1 cellular context compared by ENCODE assay signal in the genomic region with DNA sequence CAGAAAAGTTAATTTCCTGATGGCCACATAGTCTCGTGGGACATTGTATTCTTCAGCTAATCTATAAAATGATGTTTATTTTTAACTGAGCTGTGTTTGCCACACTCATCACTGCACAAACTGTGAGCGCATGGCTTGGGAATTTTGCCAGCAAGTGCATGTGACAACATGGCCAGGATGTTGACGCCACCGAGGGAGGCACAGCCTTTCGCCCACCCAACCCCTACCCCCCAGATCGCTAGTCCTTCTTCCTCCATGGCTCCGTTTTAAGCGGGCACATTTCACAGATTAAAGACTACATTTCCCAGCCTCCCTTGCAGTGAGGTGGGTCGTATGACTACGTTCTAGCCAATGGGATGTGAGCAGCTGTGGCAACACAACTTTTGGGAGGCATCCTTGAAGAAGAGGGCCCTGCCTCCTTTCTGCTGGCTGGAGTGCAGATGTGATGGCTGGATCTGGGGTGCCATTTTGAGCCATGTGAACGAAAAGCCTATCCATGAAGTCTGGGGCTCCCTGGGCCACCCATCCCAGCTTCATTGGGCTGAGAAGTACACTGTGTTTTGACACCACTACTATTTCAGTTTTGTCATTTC.
TF ChIP-seq lines count a peak whose summit lies in the region.

No MANE protein-coding gene starts in this region.

TF ChIP-seq in GM23338, 12 proteins besides CTCF, POLR2A, EP300 and RAD21 (continued from another document):
- TF ChIP-seq, protein P1, sequence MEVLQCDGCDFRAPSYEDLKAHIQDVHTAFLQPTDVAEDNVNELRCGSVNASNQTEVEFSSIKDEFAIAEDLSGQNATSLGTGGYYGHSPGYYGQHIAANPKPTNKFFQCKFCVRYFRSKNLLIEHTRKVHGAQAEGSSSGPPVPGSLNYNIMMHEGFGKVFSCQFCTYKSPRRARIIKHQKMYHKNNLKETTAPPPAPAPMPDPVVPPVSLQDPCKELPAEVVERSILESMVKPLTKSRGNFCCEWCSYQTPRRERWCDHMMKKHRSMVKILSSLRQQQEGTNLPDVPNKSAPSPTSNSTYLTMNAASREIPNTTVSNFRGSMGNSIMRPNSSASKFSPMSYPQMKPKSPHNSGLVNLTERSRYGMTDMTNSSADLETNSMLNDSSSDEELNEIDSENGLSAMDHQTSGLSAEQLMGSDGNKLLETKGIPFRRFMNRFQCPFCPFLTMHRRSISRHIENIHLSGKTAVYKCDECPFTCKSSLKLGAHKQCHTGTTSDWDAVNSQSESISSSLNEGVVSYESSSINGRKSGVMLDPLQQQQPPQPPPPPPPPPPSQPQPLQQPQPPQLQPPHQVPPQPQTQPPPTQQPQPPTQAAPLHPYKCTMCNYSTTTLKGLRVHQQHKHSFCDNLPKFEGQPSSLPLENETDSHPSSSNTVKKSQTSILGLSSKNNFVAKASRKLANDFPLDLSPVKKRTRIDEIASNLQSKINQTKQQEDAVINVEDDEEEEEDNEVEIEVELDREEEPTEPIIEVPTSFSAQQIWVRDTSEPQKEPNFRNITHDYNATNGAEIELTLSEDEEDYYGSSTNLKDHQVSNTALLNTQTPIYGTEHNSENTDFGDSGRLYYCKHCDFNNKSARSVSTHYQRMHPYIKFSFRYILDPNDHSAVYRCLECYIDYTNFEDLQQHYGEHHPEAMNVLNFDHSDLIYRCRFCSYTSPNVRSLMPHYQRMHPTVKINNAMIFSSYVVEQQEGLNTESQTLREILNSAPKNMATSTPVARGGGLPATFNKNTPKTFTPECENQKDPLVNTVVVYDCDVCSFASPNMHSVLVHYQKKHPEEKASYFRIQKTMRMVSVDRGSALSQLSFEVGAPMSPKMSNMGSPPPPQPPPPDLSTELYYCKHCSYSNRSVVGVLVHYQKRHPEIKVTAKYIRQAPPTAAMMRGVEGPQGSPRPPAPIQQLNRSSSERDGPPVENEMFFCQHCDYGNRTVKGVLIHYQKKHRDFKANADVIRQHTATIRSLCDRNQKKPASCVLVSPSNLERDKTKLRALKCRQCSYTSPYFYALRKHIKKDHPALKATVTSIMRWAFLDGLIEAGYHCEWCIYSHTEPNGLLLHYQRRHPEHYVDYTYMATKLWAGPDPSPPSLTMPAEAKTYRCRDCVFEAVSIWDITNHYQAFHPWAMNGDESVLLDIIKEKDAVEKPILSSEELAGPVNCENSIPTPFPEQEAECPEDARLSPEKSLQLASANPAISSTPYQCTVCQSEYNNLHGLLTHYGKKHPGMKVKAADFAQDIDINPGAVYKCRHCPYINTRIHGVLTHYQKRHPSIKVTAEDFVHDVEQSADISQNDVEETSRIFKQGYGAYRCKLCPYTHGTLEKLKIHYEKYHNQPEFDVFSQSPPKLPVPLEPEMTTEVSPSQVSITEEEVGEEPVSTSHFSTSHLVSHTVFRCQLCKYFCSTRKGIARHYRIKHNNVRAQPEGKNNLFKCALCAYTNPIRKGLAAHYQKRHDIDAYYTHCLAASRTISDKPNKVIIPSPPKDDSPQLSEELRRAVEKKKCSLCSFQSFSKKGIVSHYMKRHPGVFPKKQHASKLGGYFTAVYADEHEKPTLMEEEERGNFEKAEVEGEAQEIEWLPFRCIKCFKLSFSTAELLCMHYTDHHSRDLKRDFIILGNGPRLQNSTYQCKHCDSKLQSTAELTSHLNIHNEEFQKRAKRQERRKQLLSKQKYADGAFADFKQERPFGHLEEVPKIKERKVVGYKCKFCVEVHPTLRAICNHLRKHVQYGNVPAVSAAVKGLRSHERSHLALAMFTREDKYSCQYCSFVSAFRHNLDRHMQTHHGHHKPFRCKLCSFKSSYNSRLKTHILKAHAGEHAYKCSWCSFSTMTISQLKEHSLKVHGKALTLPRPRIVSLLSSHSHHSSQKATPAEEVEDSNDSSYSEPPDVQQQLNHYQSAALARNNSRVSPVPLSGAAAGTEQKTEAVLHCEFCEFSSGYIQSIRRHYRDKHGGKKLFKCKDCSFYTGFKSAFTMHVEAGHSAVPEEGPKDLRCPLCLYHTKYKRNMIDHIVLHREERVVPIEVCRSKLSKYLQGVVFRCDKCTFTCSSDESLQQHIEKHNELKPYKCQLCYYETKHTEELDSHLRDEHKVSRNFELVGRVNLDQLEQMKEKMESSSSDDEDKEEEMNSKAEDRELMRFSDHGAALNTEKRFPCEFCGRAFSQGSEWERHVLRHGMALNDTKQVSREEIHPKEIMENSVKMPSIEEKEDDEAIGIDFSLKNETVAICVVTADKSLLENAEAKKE (CRISPR knock-in tag; IDR thresholded peaks at IDR 0.05), result no peak
- TF ChIP-seq, protein P2, sequence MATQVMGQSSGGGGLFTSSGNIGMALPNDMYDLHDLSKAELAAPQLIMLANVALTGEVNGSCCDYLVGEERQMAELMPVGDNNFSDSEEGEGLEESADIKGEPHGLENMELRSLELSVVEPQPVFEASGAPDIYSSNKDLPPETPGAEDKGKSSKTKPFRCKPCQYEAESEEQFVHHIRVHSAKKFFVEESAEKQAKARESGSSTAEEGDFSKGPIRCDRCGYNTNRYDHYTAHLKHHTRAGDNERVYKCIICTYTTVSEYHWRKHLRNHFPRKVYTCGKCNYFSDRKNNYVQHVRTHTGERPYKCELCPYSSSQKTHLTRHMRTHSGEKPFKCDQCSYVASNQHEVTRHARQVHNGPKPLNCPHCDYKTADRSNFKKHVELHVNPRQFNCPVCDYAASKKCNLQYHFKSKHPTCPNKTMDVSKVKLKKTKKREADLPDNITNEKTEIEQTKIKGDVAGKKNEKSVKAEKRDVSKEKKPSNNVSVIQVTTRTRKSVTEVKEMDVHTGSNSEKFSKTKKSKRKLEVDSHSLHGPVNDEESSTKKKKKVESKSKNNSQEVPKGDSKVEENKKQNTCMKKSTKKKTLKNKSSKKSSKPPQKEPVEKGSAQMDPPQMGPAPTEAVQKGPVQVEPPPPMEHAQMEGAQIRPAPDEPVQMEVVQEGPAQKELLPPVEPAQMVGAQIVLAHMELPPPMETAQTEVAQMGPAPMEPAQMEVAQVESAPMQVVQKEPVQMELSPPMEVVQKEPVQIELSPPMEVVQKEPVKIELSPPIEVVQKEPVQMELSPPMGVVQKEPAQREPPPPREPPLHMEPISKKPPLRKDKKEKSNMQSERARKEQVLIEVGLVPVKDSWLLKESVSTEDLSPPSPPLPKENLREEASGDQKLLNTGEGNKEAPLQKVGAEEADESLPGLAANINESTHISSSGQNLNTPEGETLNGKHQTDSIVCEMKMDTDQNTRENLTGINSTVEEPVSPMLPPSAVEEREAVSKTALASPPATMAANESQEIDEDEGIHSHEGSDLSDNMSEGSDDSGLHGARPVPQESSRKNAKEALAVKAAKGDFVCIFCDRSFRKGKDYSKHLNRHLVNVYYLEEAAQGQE (IDR thresholded peaks at IDR 0.05; ENCODE audit: unreplicated experiment), result peak; percentile 5
- TF ChIP-seq EZH2 (IDR thresholded peaks at IDR 0.05; ENCODE audit: low read depth, unreplicated experiment), result no peak
